Comparison of ENCODE assay signal across 15 cellular contexts in the genomic region with DNA sequence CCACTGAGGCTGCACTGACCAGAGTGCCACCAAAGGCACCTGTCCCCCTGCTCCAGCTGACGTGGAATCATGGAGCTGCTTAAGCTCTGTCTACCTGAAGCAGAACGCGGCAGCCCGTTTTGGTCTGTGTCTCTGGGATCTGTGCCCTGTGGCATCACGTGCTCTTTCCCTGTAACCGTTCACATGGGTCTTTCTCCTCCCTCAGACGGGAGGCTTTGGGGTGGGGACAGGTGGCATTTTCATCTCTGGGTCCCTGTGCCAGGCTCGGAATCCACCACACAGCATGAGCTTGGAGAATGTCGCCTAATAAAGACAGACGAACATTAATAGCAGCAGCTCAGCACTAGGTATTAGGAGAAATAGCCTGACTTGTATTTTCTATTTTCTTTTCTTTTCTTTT. TPM values are rescaled to one million over a fixed set of nuclear protein-coding genes. Genes with fewer than 3 reads are reported as not detected.
DNase-seq lines count a peak whose midpoint lies in the region; ATAC-seq and TF ChIP-seq lines count a peak whose summit lies in the region.
"Had no signal": no experiment of that assay in that cellular context is flagged by ENCODE, and none has a peak within 500 bp of the region (broad histone marks: within the 10 kb centered on the region; RNA-seq: fewer than 3 reads in every experiment).

No MANE protein-coding gene starts in this region.

- no peak overlapping the region for H3K4me3 ChIP-seq in left ventricle myocardium inferior
- no peak overlapping the region for H3K4me3 ChIP-seq in heart right ventricle
- H3K4me3 ChIP-seq in upper lobe of left lung: no peak overlapping the region
- H3K4me3 ChIP-seq in mesendoderm (ENCODE audit: low read length): no peak overlapping the region
- H3K4me3 ChIP-seq: coronary artery, esophagus squamous epithelium had no signal

- H3K9ac ChIP-seq in mesendoderm (ENCODE audit: low read length): no peak overlapping the region

- no peak overlapping the region for H3K27ac ChIP-seq in left ventricle myocardium inferior (replicated peaks)
- H3K27ac ChIP-seq in heart right ventricle: no peak overlapping the region
- no peak overlapping the region for H3K27ac ChIP-seq in upper lobe of left lung
- H3K27ac ChIP-seq in mesendoderm (ENCODE audit: low read depth, low read length): no peak overlapping the region
- H3K27ac ChIP-seq: C4-2B, coronary artery, WERI-Rb-1 had no signal

- peak overlapping the region; percentile 49 for H3K27ac Mint-ChIP-seq in activated CD8-positive, alpha-beta T cell treated with anti-CD3 and anti-CD28 coated beads, Interleukin-2, amount 10 ng/mL, durations not matched to agents 7 days and 5 days
- no peak overlapping the region for H3K27ac Mint-ChIP-seq in memory B cell

- H4K5ac ChIP-seq in mesendoderm (ENCODE audit: low read length): no peak overlapping the region

- ATAC-seq in heart right ventricle (no peak), memory B cell (ENCODE audit: low read depth) (no peak), upper lobe of left lung (ENCODE audit: low FRiP score in 2 of 2) (no peak)
- no peak for ATAC-seq in activated CD8-positive, alpha-beta T cell treated with anti-CD3 and anti-CD28 coated beads, Interleukin-2, amount 10 ng/mL, durations not matched to agents 7 days and 5 days

- CTCF ChIA-PET in activated CD8-positive, alpha-beta T cell treated with anti-CD3 and anti-CD28 coated beads, Interleukin-2, amount 10 ng/mL, durations not matched to agents 7 days and 5 days (lab: Charles Lee): interaction anchor here (1.2 kb wide), 1 partner anchor 48 kb away, joined by 3 read pairs; no protein-coding TSS in a partner anchor

- no peaks in the 10 kb centered on the region for H3K9me3 ChIP-seq in left ventricle myocardium inferior (replicated peaks)
- H3K9me3 ChIP-seq in heart right ventricle: no peaks in the 10 kb centered on the region
- no peaks in the 10 kb centered on the region for H3K9me3 ChIP-seq in upper lobe of left lung
- H3K9me3 ChIP-seq: esophagus squamous epithelium had no signal

- H3K36me3 Mint-ChIP-seq in activated CD8-positive, alpha-beta T cell treated with anti-CD3 and anti-CD28 coated beads, Interleukin-2, amount 10 ng/mL, durations not matched to agents 7 days and 5 days (ENCODE audit: low read depth): no peaks in the 10 kb centered on the region
- H3K36me3 Mint-ChIP-seq in memory B cell: no peaks in the 10 kb centered on the region

- H3K4me3 Mint-ChIP-seq in activated CD8-positive, alpha-beta T cell treated with anti-CD3 and anti-CD28 coated beads, Interleukin-2, amount 10 ng/mL, durations not matched to agents 7 days and 5 days: no peak overlapping the region
- peak overlapping the region; percentile 78 for H3K4me3 Mint-ChIP-seq in memory B cell

- TF ChIP-seq EP300 in upper lobe of left lung (IDR thresholded peaks at IDR 0.05): no peak

- no peak overlapping the region for H2BK120ac ChIP-seq in mesendoderm (ENCODE audit: low read depth, low read length)

- no peak for TF ChIP-seq POLR2A in upper lobe of left lung (IDR thresholded peaks at IDR 0.05)

- H3K36me3 ChIP-seq in left ventricle myocardium inferior: no peaks in the 10 kb centered on the region
- H3K36me3 ChIP-seq in heart right ventricle: no peaks in the 10 kb centered on the region
- H3K36me3 ChIP-seq in upper lobe of left lung: no peaks in the 10 kb centered on the region
- no peaks in the 10 kb centered on the region for H3K36me3 ChIP-seq in mesendoderm (ENCODE audit: control insufficient read depth, insufficient read depth, low read length)
- H3K36me3 ChIP-seq: esophagus squamous epithelium, WERI-Rb-1 had no signal

- no peak for TF ChIP-seq CTCF in left ventricle myocardium inferior (IDR thresholded peaks at IDR 0.05; ENCODE audit: borderline replicate concordance)
- TF ChIP-seq CTCF in heart right ventricle (IDR thresholded peaks at IDR 0.05): no peak
- no peak for TF ChIP-seq CTCF in upper lobe of left lung (IDR thresholded peaks at IDR 0.05)

- 88 to 92% methylated on average over 10 of the region's 10 CpGs for WGBS in heart right ventricle, 2 donors
- WGBS in upper lobe of left lung, 2 donors: 82 to 96% methylated on average over 10 of the region's 10 CpGs
- no CpG with 5 or more reads among the region's 10 CpGs for WGBS in mesendoderm (ENCODE audit: extremely low coverage, insufficient coverage, low lambda C conversion rate)

- H3K4ac ChIP-seq in mesendoderm (ENCODE audit: low read depth, low read length): no peak overlapping the region

- peaks cover 50% of the 10 kb centered on the region for H3K27me3 ChIP-seq in left ventricle myocardium inferior (ENCODE audit: low read depth)
- H3K27me3 ChIP-seq in heart right ventricle: peaks cover 0 to 34% (median 22%) of the 10 kb centered on the region in 7 donors
- H3K27me3 ChIP-seq in upper lobe of left lung: peaks cover 0 to 2% (median 0%) of the 10 kb centered on the region in 4 donors
- H3K27me3 ChIP-seq in mesendoderm (ENCODE audit: insufficient read depth, low read length, poor library complexity): peaks cover 3% of the 10 kb centered on the region

- no peaks in the 10 kb centered on the region for H3K27me3 Mint-ChIP-seq in activated CD8-positive, alpha-beta T cell treated with anti-CD3 and anti-CD28 coated beads, Interleukin-2, amount 10 ng/mL, durations not matched to agents 7 days and 5 days (ENCODE audit: low read depth)
- peaks cover 4% of the 10 kb centered on the region for H3K27me3 Mint-ChIP-seq in memory B cell

- H4K8ac ChIP-seq in mesendoderm (ENCODE audit: low read depth, low read length): no peak overlapping the region

- no peak overlapping the region for H3K18ac ChIP-seq in mesendoderm (ENCODE audit: low read length)

- H3K79me1 ChIP-seq in mesendoderm (ENCODE audit: low read length): no peaks in the 10 kb centered on the region

- no peaks in the 10 kb centered on the region for H3K79me2 ChIP-seq in mesendoderm (ENCODE audit: control insufficient read depth, insufficient read depth, low read length)

- H3K4me2 ChIP-seq in mesendoderm (ENCODE audit: low read length): no peak overlapping the region

- H3K4me1 ChIP-seq in left ventricle myocardium inferior (peaks cover 20% of the 10 kb centered on the region), heart right ventricle (peaks cover 4 to 48% (median 12%) of the 10 kb centered on the region in 9 donors), upper lobe of left lung (peaks cover 13 to 42% (median 20%) of the 10 kb centered on the region in 4 donors), mesendoderm (ENCODE audit: control insufficient read depth, low read depth, low read length) (no peaks in the 10 kb centered on the region)

- POLR2A ChIA-PET in activated CD8-positive, alpha-beta T cell treated with anti-CD3 and anti-CD28 coated beads, Interleukin-2, amount 10 ng/mL, durations not matched to agents 7 days and 5 days (lab: Charles Lee): interaction anchor here (1.6 kb wide), 1 partner anchor 19 kb away, joined by 4 read pairs; a partner anchor contains a TSS

- H2AK5ac ChIP-seq in mesendoderm (ENCODE audit: low read length): no peak overlapping the region

- H3K23ac ChIP-seq in mesendoderm (ENCODE audit: low read length): no peak overlapping the region

- H3K4me1 Mint-ChIP-seq in activated CD8-positive, alpha-beta T cell treated with anti-CD3 and anti-CD28 coated beads, Interleukin-2, amount 10 ng/mL, durations not matched to agents 7 days and 5 days (ENCODE audit: low read depth): peaks cover 5% of the 10 kb centered on the region
- peaks cover 5% of the 10 kb centered on the region for H3K4me1 Mint-ChIP-seq in memory B cell

- DNase-seq in left ventricle myocardium inferior (peak; percentile 10), heart right ventricle (no peak), memory B cell (ENCODE audit: low spot score in 2 of 2) (no peak), iPS-NIHi11 (ENCODE audit: low spot score) (no peak), upper lobe of left lung (no peak), mesendoderm (no peak)
- no peak for DNase-seq in activated CD8-positive, alpha-beta T cell treated with anti-CD3 and anti-CD28 coated beads, Interleukin-2, amount 10 ng/mL, durations not matched to agents 7 days and 5 days
- DNase-seq: esophagus squamous epithelium, midbrain, NCI-H1436, NCI-H748 treated with DMSO at 0.1 percent for 48 hours, retina, WERI-Rb-1 had no signal

- intact Hi-C loops in left ventricle myocardium inferior (cut with micrococcal nuclease): no loop called here
- intact Hi-C loops in heart right ventricle (cut with DNase I): no loop called here

- no peak overlapping the region for H2BK15ac ChIP-seq in mesendoderm (replicated peaks; ENCODE audit: low read depth)

- H2BK5ac ChIP-seq in mesendoderm (ENCODE audit: low read length): no peak overlapping the region

- H3K9me3 Mint-ChIP-seq in activated CD8-positive, alpha-beta T cell treated with anti-CD3 and anti-CD28 coated beads, Interleukin-2, amount 10 ng/mL, durations not matched to agents 7 days and 5 days (ENCODE audit: insufficient read depth): no peaks in the 10 kb centered on the region
- H3K9me3 Mint-ChIP-seq in memory B cell: no peaks in the 10 kb centered on the region

- no peak overlapping the region for H3K56ac ChIP-seq in mesendoderm (ENCODE audit: low read length)

RNA-seq across cellular contexts. Expression of a gene that starts 1.6 kb away (rescaled TPM):
- 8.4 TPM for total RNA-seq in left ventricle myocardium inferior
- total RNA-seq in heart right ventricle: 10 to 100 TPM in 5 of 10 donors, 1 to 10 TPM in 5; 5.2 to 14.9 (median 9.7) TPM
- 10 to 100 TPM in 1 of 2 donors, 1 to 10 TPM in 1; 2.3 to 13.5 TPM for polyA plus RNA-seq in heart right ventricle
- total RNA-seq in activated CD8-positive, alpha-beta T cell treated with anti-CD3 and anti-CD28 coated beads, Interleukin-2, amount 10 ng/mL, durations not matched to agents 7 days and 5 days: 10 to 100 TPM; 24.2 to 28.6 TPM
- total RNA-seq in upper lobe of left lung: 100 to 1,000 TPM in 1 of 6 donors, 10 to 100 TPM in 5; 31.0 to 109 (median 37.5) TPM
- polyA plus RNA-seq in mesendoderm (2013, experiment 1 of 2): 3.1 TPM
- 3.4 TPM for polyA plus RNA-seq in mesendoderm (2013, experiment 2 of 2)

RNA-seq across cellular contexts. Expression of a gene that starts 19.3 kb away (rescaled TPM):
- total RNA-seq in left ventricle myocardium inferior (8.5 TPM), heart right ventricle (1 to 10 TPM; 3.7 to 9.1 (median 6.1) TPM), upper lobe of left lung (10 to 100 TPM in 4 of 6 donors, 1 to 10 TPM in 2; 9.1 to 25.1 (median 11.5) TPM)
- 1 to 10 TPM; 4.7 to 6.9 TPM for polyA plus RNA-seq in heart right ventricle
- 10 to 100 TPM; 16.8 to 18.2 TPM for total RNA-seq in activated CD8-positive, alpha-beta T cell treated with anti-CD3 and anti-CD28 coated beads, Interleukin-2, amount 10 ng/mL, durations not matched to agents 7 days and 5 days
- 5.7 TPM for polyA plus RNA-seq in mesendoderm (2013, experiment 1 of 2)
- polyA plus RNA-seq in mesendoderm (2013, experiment 2 of 2): 5.2 TPM

RNA-seq across cellular contexts. Expression of a gene that starts 26.9 kb away (rescaled TPM):
- total RNA-seq in left ventricle myocardium inferior: not detected
- total RNA-seq in heart right ventricle: not detected
- not detected for polyA plus RNA-seq in heart right ventricle
- not detected for total RNA-seq in activated CD8-positive, alpha-beta T cell treated with anti-CD3 and anti-CD28 coated beads, Interleukin-2, amount 10 ng/mL, durations not matched to agents 7 days and 5 days
- not detected for total RNA-seq in upper lobe of left lung
- polyA plus RNA-seq in mesendoderm (2013, experiment 1 of 2): not detected
- not detected for polyA plus RNA-seq in mesendoderm (2013, experiment 2 of 2)
